In genomic region chr14:50116986-50117385, GRCh38 we compare ENCODE assay signal across 8 cellular contexts. TPM values are rescaled to one million over a fixed set of nuclear protein-coding genes. Genes with fewer than 3 reads are reported as not detected.
DNase-seq lines count a peak whose midpoint lies in the region; ATAC-seq and TF ChIP-seq lines count a peak whose summit lies in the region.

No MANE protein-coding gene starts in this region.

- H3K4me1 ChIP-seq in right lobe of liver (peaks cover 0 to 18% (median 3%) of the 10 kb centered on the region in 4 donors), tibial artery (peaks cover 0 to 22% (median 12%) of the 10 kb centered on the region in 4 donors)

- WGBS in right lobe of liver (ENCODE audit: insufficient coverage, low coverage, low lambda C conversion rate, missing lambda C conversion rate), result 10% methylated on average over 2 of the region's 2 CpGs

- peaks cover 0 to 22% (median 7%) of the 10 kb centered on the region in 4 donors for H3K36me3 ChIP-seq in right lobe of liver
- peaks cover 11 to 34% (median 30%) of the 10 kb centered on the region in 3 donors for H3K36me3 ChIP-seq in tibial artery

- peak overlapping the region; percentile 97 for H3K4me3 Mint-ChIP-seq in activated CD8-positive, alpha-beta memory T cell treated with anti-CD3 and anti-CD28 coated beads, Interleukin-2, amount 10 ng/mL, durations not matched to agents 7 days and 5 days
- peak overlapping the region; percentile 97 for H3K4me3 Mint-ChIP-seq in activated naive CD8-positive, alpha-beta T cell treated with anti-CD3 and anti-CD28 coated beads for 36 hours

- DNase-seq in activated CD8-positive, alpha-beta memory T cell treated with anti-CD3 and anti-CD28 coated beads, Interleukin-2, amount 10 ng/mL, durations not matched to agents 7 days and 5 days, result no peak
- DNase-seq in activated CD8-positive, alpha-beta memory T cell treated with anti-CD3 and anti-CD28 coated beads, Interleukin-2, amount 50 U/mL, for 48 hours, result no peak
- DNase-seq in activated naive CD8-positive, alpha-beta T cell treated with anti-CD3 and anti-CD28 coated beads for 36 hours, result no peak
- DNase-seq in right lobe of liver (no peak), tibial artery (no peak), HT-29 (ENCODE audit: low spot score) (no peak), COR-L47 (lab: John Stamatoyannopoulos, UW) (no peak)
- DNase-seq in stimulated activated CD8-positive, alpha-beta memory T cell treated with anti-CD3 and anti-CD28 coated beads, Interleukin-4, amount 100 ng/mL, for 48 hours, result no peak

- TF ChIP-seq POLR2A in right lobe of liver (IDR thresholded peaks at IDR 0.05), result no peak

- H3K4me3 ChIP-seq in right lobe of liver (peak overlapping the region; percentile 68 to 79 (median 68)), tibial artery (peak overlapping the region; percentile 76 to 83)

- H3K9me3 ChIP-seq in right lobe of liver, result no peaks in the 10 kb centered on the region
- H3K9me3 ChIP-seq in tibial artery, result no peaks in the 10 kb centered on the region

- H3K27ac Mint-ChIP-seq in activated CD8-positive, alpha-beta memory T cell treated with anti-CD3 and anti-CD28 coated beads, Interleukin-2, amount 10 ng/mL, durations not matched to agents 7 days and 5 days, result peak overlapping the region; percentile 98
- peak overlapping the region; percentile 97 for H3K27ac Mint-ChIP-seq in activated naive CD8-positive, alpha-beta T cell treated with anti-CD3 and anti-CD28 coated beads for 36 hours

- intact Hi-C loops in right lobe of liver (cut with DNase I), result no loop called here
- intact Hi-C loops in tibial artery (cut with DNase I; ENCODE audit: low total_unique reads), result loop anchor here (10.0 kb wide), 2 partner anchors 112 to 482 kb away; partner anchors contain the start of gene DNAAF2

- no peaks in the 10 kb centered on the region for H3K27me3 Mint-ChIP-seq in activated CD8-positive, alpha-beta memory T cell treated with anti-CD3 and anti-CD28 coated beads, Interleukin-2, amount 10 ng/mL, durations not matched to agents 7 days and 5 days
- no peaks in the 10 kb centered on the region for H3K27me3 Mint-ChIP-seq in activated naive CD8-positive, alpha-beta T cell treated with anti-CD3 and anti-CD28 coated beads for 36 hours

- CTCF ChIA-PET in activated CD8-positive, alpha-beta memory T cell treated with anti-CD3 and anti-CD28 coated beads, Interleukin-2, amount 10 ng/mL, durations not matched to agents 7 days and 5 days (lab: Charles Lee), result interaction anchor here (0.6 to 3.9 kb wide), 8 partner anchors 10 to 264 kb away, joined by 3 to 25 read pairs (median 4); partner anchors contain the start of gene NEMF

- H3K27ac ChIP-seq in right lobe of liver (peak overlapping the region; percentile 64 to 89 (median 78)), tibial artery (peak overlapping the region; percentile 83 to 86)

- H3K9me3 Mint-ChIP-seq in activated CD8-positive, alpha-beta memory T cell treated with anti-CD3 and anti-CD28 coated beads, Interleukin-2, amount 10 ng/mL, durations not matched to agents 7 days and 5 days (ENCODE audit: low read depth), result no peaks in the 10 kb centered on the region
- H3K9me3 Mint-ChIP-seq in activated naive CD8-positive, alpha-beta T cell treated with anti-CD3 and anti-CD28 coated beads for 36 hours, result no peaks in the 10 kb centered on the region

- H3K4me1 Mint-ChIP-seq in activated CD8-positive, alpha-beta memory T cell treated with anti-CD3 and anti-CD28 coated beads, Interleukin-2, amount 10 ng/mL, durations not matched to agents 7 days and 5 days, result peaks cover 31% of the 10 kb centered on the region
- H3K4me1 Mint-ChIP-seq in activated naive CD8-positive, alpha-beta T cell treated with anti-CD3 and anti-CD28 coated beads for 36 hours, result peaks cover 29% of the 10 kb centered on the region

- H3K27me3 ChIP-seq in right lobe of liver (no peaks in the 10 kb centered on the region), tibial artery (no peaks in the 10 kb centered on the region)

- H3K36me3 Mint-ChIP-seq in activated CD8-positive, alpha-beta memory T cell treated with anti-CD3 and anti-CD28 coated beads, Interleukin-2, amount 10 ng/mL, durations not matched to agents 7 days and 5 days, result peaks cover 23% of the 10 kb centered on the region
- H3K36me3 Mint-ChIP-seq in activated naive CD8-positive, alpha-beta T cell treated with anti-CD3 and anti-CD28 coated beads for 36 hours, result peaks cover 25% of the 10 kb centered on the region

- TF ChIP-seq CTCF in right lobe of liver (IDR thresholded peaks at IDR 0.05) (no peak), tibial artery (IDR thresholded peaks at IDR 0.05) (no peak)

- no peak for ATAC-seq in activated CD8-positive, alpha-beta memory T cell treated with anti-CD3 and anti-CD28 coated beads, Interleukin-2, amount 10 ng/mL, durations not matched to agents 7 days and 5 days
- ATAC-seq in right lobe of liver, result peak; percentile 46 to 53 (median 48)

RNA-seq across cellular contexts. Expression of gene VCPKMT, which starts 0.6 kb away (rescaled TPM):
- 10 to 100 TPM; 12.0 to 14.5 TPM for total RNA-seq in activated CD8-positive, alpha-beta memory T cell treated with anti-CD3 and anti-CD28 coated beads, Interleukin-2, amount 10 ng/mL, durations not matched to agents 7 days and 5 days
- 10 to 100 TPM; 13.3 to 14.3 TPM for total RNA-seq in activated naive CD8-positive, alpha-beta T cell treated with anti-CD3 and anti-CD28 coated beads for 36 hours
- total RNA-seq in right lobe of liver, result 1 to 10 TPM; 1.4 to 3.8 (median 3.3) TPM
- 5.9 and 6.4 TPM in 2 replicates for total RNA-seq in HT-29 (2014; rRNA removed; shearing (Covaris generic))
